Comparison of ENCODE assay signal across 26 cellular contexts in genomic region chr18:55031979-55032378, GRCh38.
DNase-seq lines count a peak whose midpoint lies in the region; ATAC-seq, FAIRE-seq and TF ChIP-seq lines count a peak whose summit lies in the region.
"Had no signal": no experiment of that assay in that cellular context is flagged by ENCODE, and none has a peak within 500 bp of the region (broad histone marks: within the 10 kb centered on the region; RNA-seq: fewer than 3 reads in every experiment).

No MANE protein-coding gene starts in this region.

- no peaks in the 10 kb centered on the region; a peak in 1 of 5 replicates for H3K27me3 ChIP-seq in K562 (ENCODE audit: control insufficient read depth in 2 of 2, insufficient read depth in 2 of 2, low read length in 2 of 2)
- no peaks in the 10 kb centered on the region for H3K27me3 ChIP-seq in mesendoderm (ENCODE audit: insufficient read depth, low read length, poor library complexity)
- no peaks in the 10 kb centered on the region for H3K27me3 ChIP-seq in hepatocyte
- no peaks in the 10 kb centered on the region for H3K27me3 ChIP-seq in gastroesophageal sphincter
- no peaks in the 10 kb centered on the region for H3K27me3 ChIP-seq in neuronal stem cell (ENCODE audit: control insufficient read depth in 3 of 3, insufficient read depth in 3 of 3, low read depth in 1 of 3, low read length in 3 of 3)
- H3K27me3 ChIP-seq: esophagus muscularis mucosa, heart right ventricle had no signal

- ATAC-seq in HG03521 (IDR thresholded peaks at IDR 0.05; ENCODE audit: unreplicated experiment) (peak; percentile 46), K562 (no peak), gastroesophageal sphincter (no peak)
- ATAC-seq: activated naive CD4-positive, alpha-beta T cell treated with anti-CD3 and anti-CD28 coated beads, Interleukin-2, amount 50 U/mL, for 72 hours; foreskin keratinocyte; T-cell had no signal

- H2BK15ac ChIP-seq in mesendoderm (replicated peaks; ENCODE audit: low read depth) (no peak overlapping the region), neuronal stem cell (ENCODE audit: low read length) (no peak overlapping the region)

- FAIRE-seq in K562 (lab: Jason Lieb, UNC) = no peak
- FAIRE-seq: A204.1 had no signal

- in situ Hi-C loops in K562 (cut with MboI) = no loop called here

- H3K27ac ChIP-seq in K562 (ENCODE audit: extremely low read depth, low read depth, low read length) = no peak overlapping the region
- no peak overlapping the region for H3K27ac ChIP-seq in mesendoderm (ENCODE audit: low read depth, low read length)
- H3K27ac ChIP-seq in hepatocyte = no peak overlapping the region
- H3K27ac ChIP-seq in gastroesophageal sphincter = no peak overlapping the region
- H3K27ac ChIP-seq in neuronal stem cell (replicated peaks; ENCODE audit: low read length) = no peak overlapping the region
- H3K27ac ChIP-seq: coronary artery, esophagus muscularis mucosa, foreskin keratinocyte, heart right ventricle, HL-60, RWPE1 had no signal

- no peaks in the 10 kb centered on the region for H3K9me1 ChIP-seq in K562 (ENCODE audit: control insufficient read depth, insufficient read depth, low read length)

- H3K36me3 ChIP-seq in K562 (ENCODE audit: control insufficient read depth, insufficient read depth, low read length) (no peaks in the 10 kb centered on the region), mesendoderm (ENCODE audit: control insufficient read depth, insufficient read depth, low read length) (no peaks in the 10 kb centered on the region), hepatocyte (replicated peaks; ENCODE audit: insufficient read depth, low read depth) (no peaks in the 10 kb centered on the region), gastroesophageal sphincter (no peaks in the 10 kb centered on the region), neuronal stem cell (replicated peaks in 1 of 2; ENCODE audit: control insufficient read depth in 2 of 2, insufficient read depth in 2 of 2, low read length in 2 of 2) (no peaks in the 10 kb centered on the region)
- H3K36me3 ChIP-seq: esophagus muscularis mucosa, heart right ventricle had no signal

- H3K4me2 ChIP-seq in K562 (ENCODE audit: insufficient read depth, low read length) (no peak overlapping the region), mesendoderm (ENCODE audit: low read length) (no peak overlapping the region), hepatocyte (no peak overlapping the region), neuronal stem cell (ENCODE audit: insufficient read depth, low read length, poor library complexity, severe bottlenecking) (no peak overlapping the region)

- H3K4ac ChIP-seq in mesendoderm (ENCODE audit: low read depth, low read length) = no peak overlapping the region
- no peak overlapping the region for H3K4ac ChIP-seq in neuronal stem cell (ENCODE audit: low read length)

- WGBS in K562 (ENCODE audit: insufficient coverage, low coverage, missing lambda C conversion rate) = 4% methylated on average over 4 of the region's 5 CpGs
- no CpG with 5 or more reads among the region's 5 CpGs for WGBS in mesendoderm (ENCODE audit: extremely low coverage, insufficient coverage, low lambda C conversion rate)
- 79% methylated on average over 5 of the region's 5 CpGs for WGBS in hepatocyte (ENCODE audit: low lambda C conversion rate, missing lambda C conversion rate)
- 62 to 67% methylated on average over 4 to 5 of the region's 5 CpGs for WGBS in gastroesophageal sphincter (ENCODE audit: low coverage in 1 of 2), 2 donors
- no CpG with 5 or more reads among the region's 5 CpGs for WGBS in neuronal stem cell (ENCODE audit: extremely low coverage in 2 of 2, insufficient read length in 2 of 2, insufficient replicate concordance in 1 of 2), 2 donors

- no peak for TF ChIP-seq POLR2A in K562 (conservative IDR thresholded peaks at IDR 0.05)
- no peak for TF ChIP-seq POLR2A in gastroesophageal sphincter (IDR thresholded peaks at IDR 0.05)

- intact Hi-C loops in K562 (cut with micrococcal nuclease) = no loop called here

- H4K8ac ChIP-seq in mesendoderm (ENCODE audit: low read depth, low read length) (no peak overlapping the region), neuronal stem cell (ENCODE audit: low read depth, low read length) (no peak overlapping the region)

- POLR2A ChIA-PET in K562 (lab: Yijun Ruan, JAX) = no interaction called here

- H3K79me2 ChIP-seq in K562 (ENCODE audit: control insufficient read depth, insufficient read depth, low read length) (no peaks in the 10 kb centered on the region), mesendoderm (ENCODE audit: control insufficient read depth, insufficient read depth, low read length) (no peaks in the 10 kb centered on the region), hepatocyte (no peaks in the 10 kb centered on the region)

- H3K4me1 ChIP-seq in K562 (replicated peaks in 1 of 2; ENCODE audit: control insufficient read depth in 2 of 2, insufficient read depth in 2 of 2, low read length in 2 of 2) = no peaks in the 10 kb centered on the region
- no peaks in the 10 kb centered on the region for H3K4me1 ChIP-seq in mesendoderm (ENCODE audit: control insufficient read depth, low read depth, low read length)
- no peaks in the 10 kb centered on the region for H3K4me1 ChIP-seq in hepatocyte (ENCODE audit: insufficient read depth)
- no peaks in the 10 kb centered on the region for H3K4me1 ChIP-seq in gastroesophageal sphincter
- H3K4me1 ChIP-seq in neuronal stem cell (ENCODE audit: control insufficient read depth in 2 of 2, insufficient read depth in 1 of 2, low read depth in 1 of 2, low read length in 2 of 2) = no peaks in the 10 kb centered on the region
- H3K4me1 ChIP-seq: esophagus muscularis mucosa, foreskin keratinocyte had no signal

- no peaks in the 10 kb centered on the region for H3K79me1 ChIP-seq in mesendoderm (ENCODE audit: low read length)
- H3K79me1 ChIP-seq in neuronal stem cell (ENCODE audit: low read depth, low read length) = no peaks in the 10 kb centered on the region

- H4K91ac ChIP-seq in neuronal stem cell (ENCODE audit: low read depth, low read length, poor library complexity) = no peak overlapping the region

- H3K9me2 ChIP-seq in hepatocyte (replicated peaks; ENCODE audit: insufficient read depth) = no peaks in the 10 kb centered on the region

- no peak overlapping the region for H2BK120ac ChIP-seq in mesendoderm (ENCODE audit: low read depth, low read length)
- no peak overlapping the region for H2BK120ac ChIP-seq in neuronal stem cell (ENCODE audit: low read depth, low read length)

- H2BK12ac ChIP-seq in neuronal stem cell (ENCODE audit: low read length) = no peak overlapping the region

- H3K23ac ChIP-seq in mesendoderm (ENCODE audit: low read length) (no peak overlapping the region), neuronal stem cell (ENCODE audit: low read depth, low read length, poor library complexity) (no peak overlapping the region)

- H3K56ac ChIP-seq in mesendoderm (ENCODE audit: low read length) = no peak overlapping the region

- TF ChIP-seq CTCF in GM12865 (IDR thresholded peaks at IDR 0.05; ENCODE audit: insufficient read depth, low read depth, low read length, missing control alignments) = no peak
- no peak for TF ChIP-seq CTCF in K562 (IDR thresholded peaks at IDR 0.05 in 2 of 3, conservative IDR thresholded peaks at IDR 0.05 in 1 of 3; ENCODE audit: insufficient read depth in 2 of 3, low read depth in 1 of 3, low read length in 3 of 3)
- no peak for TF ChIP-seq CTCF in hepatocyte (IDR thresholded peaks at IDR 0.05; ENCODE audit: poor library complexity)
- no peak for TF ChIP-seq CTCF in gastroesophageal sphincter (IDR thresholded peaks at IDR 0.05)

- H3K9ac ChIP-seq in K562 (ENCODE audit: insufficient read depth in 1 of 2, low read depth in 2 of 2, low read length in 2 of 2) = no peak overlapping the region
- no peak overlapping the region for H3K9ac ChIP-seq in mesendoderm (ENCODE audit: low read length)
- H3K9ac ChIP-seq in neuronal stem cell (ENCODE audit: low read depth, low read length, poor library complexity) = no peak overlapping the region

- H2AFZ ChIP-seq in K562 (ENCODE audit: low read depth, low read length) = no peak overlapping the region
- H2AFZ ChIP-seq in hepatocyte = no peak overlapping the region
- no peak overlapping the region for H2AFZ ChIP-seq in neuronal stem cell (ENCODE audit: low read length)

- H3K4me3 ChIP-seq in GM12865 (ENCODE audit: low read depth, low read length) = no peak overlapping the region
- H3K4me3 ChIP-seq in K562 = no peak overlapping the region
- no peak overlapping the region for H3K4me3 ChIP-seq in mesendoderm (ENCODE audit: low read length)
- no peak overlapping the region for H3K4me3 ChIP-seq in hepatocyte
- no peak overlapping the region for H3K4me3 ChIP-seq in gastroesophageal sphincter
- H3K4me3 ChIP-seq in neuronal stem cell (ENCODE audit: low read length in 2 of 2) = no peak overlapping the region
- H3K4me3 ChIP-seq: coronary artery, esophagus muscularis mucosa, heart right ventricle had no signal

- no peak for TF ChIP-seq EP300 in K562 (IDR thresholded peaks at IDR 0.05; ENCODE audit: low read length)
- TF ChIP-seq EP300 in gastroesophageal sphincter (IDR thresholded peaks at IDR 0.05) = no peak

- H2AK5ac ChIP-seq in mesendoderm (ENCODE audit: low read length) (no peak overlapping the region), neuronal stem cell (ENCODE audit: low read depth, low read length) (no peak overlapping the region)

- DNase-seq in GM12865 (ENCODE audit: low read depth) (peak; percentile 6), K562 (ENCODE audit: extremely low read depth in 1 of 4, low spot score in 3 of 4) (no peak), mesendoderm (peak; percentile 69), hepatocyte (ENCODE audit: low spot score) (no peak), neuronal stem cell (ENCODE audit: low spot score) (no peak)
- no peak for DNase-seq in stimulated activated CD4-positive, alpha-beta T cell treated with anti-CD3 and anti-CD28 coated beads, Interleukin-12 subunit alpha, Interleukin-12 subunit beta, amount 100 ng/mL, for 4 hours
- DNase-seq: activated CD4-positive, alpha-beta memory T cell treated with anti-CD3 and anti-CD28 coated beads, Interleukin-2, amount 10 ng/mL, durations not matched to agents 7 days and 5 days; CD4-positive, alpha-beta T cell; EL; foreskin keratinocyte; H7; heart right ventricle; Karpas-422; naive B cell; NCI-H1694 treated with DMSO at 0.1 percent for 48 hours; NCI-H526 treated with DMSO at 0.1 percent for 48 hours; occipital lobe; T-cell had no signal

- no peak overlapping the region for H3K14ac ChIP-seq in neuronal stem cell (ENCODE audit: low read length)

- no peak overlapping the region for H3K18ac ChIP-seq in mesendoderm (ENCODE audit: low read length)
- no peak overlapping the region for H3K18ac ChIP-seq in neuronal stem cell (ENCODE audit: low read length)

- no TSS peak for BruUV-seq in K562 (replicated peaks; lab: Mats Ljungman, UMichigan)

- no peak overlapping the region for H4K5ac ChIP-seq in mesendoderm (ENCODE audit: low read length)

- CTCF ChIA-PET in K562 (lab: Yijun Ruan, JAX; ENCODE audit: low intra/inter-chr PET ratio) = no interaction called here

- H4K20me1 ChIP-seq in K562 (replicated peaks; ENCODE audit: control insufficient read depth, insufficient read depth, low read length) = no peaks in the 10 kb centered on the region
- H4K20me1 ChIP-seq in hepatocyte (ENCODE audit: insufficient read depth, poor library complexity, severe bottlenecking) = no peaks in the 10 kb centered on the region

- H2BK5ac ChIP-seq in mesendoderm (ENCODE audit: low read length) = no peak overlapping the region
- H2BK5ac ChIP-seq in neuronal stem cell (ENCODE audit: low read length) = no peak overlapping the region

- no peak for TF ChIP-seq RAD21 in K562 (CRISPR knock-in tag; conservative IDR thresholded peaks at IDR 0.05 in 1 of 2, IDR thresholded peaks at IDR 0.05 in 1 of 2)

- H3K9me3 ChIP-seq in K562 (replicated peaks; ENCODE audit: control insufficient read depth, insufficient read depth, low read depth, low read length) (no peaks in the 10 kb centered on the region), hepatocyte (ENCODE audit: low read depth) (no peaks in the 10 kb centered on the region), gastroesophageal sphincter (no peaks in the 10 kb centered on the region), neuronal stem cell (replicated peaks in 1 of 2; ENCODE audit: control insufficient read depth in 2 of 2, insufficient read depth in 1 of 2, low read depth in 1 of 2, low read length in 2 of 2) (no peaks in the 10 kb centered on the region)
- H3K9me3 ChIP-seq: esophagus muscularis mucosa, heart right ventricle had no signal

Comparison
In these comparisons a context has a peak if more than half of its experiments do, and no peak if none do; other contexts are left out.
1. DNase-seq: peak in GM12865 (single experiment) and mesendoderm (single experiment); none in K562 (0 of 4), hepatocyte (single experiment), stimulated activated CD4-positive, alpha-beta T cell treated with anti-CD3 and anti-CD28 coated beads, Interleukin-12 subunit alpha, Interleukin-12 subunit beta, amount 100 ng/mL, for 4 hours (single experiment) and neuronal stem cell (single experiment).